9 cellular contexts compared by ENCODE assay signal in genomic region chr17:43545383-43545632, GRCh38. TPM values are rescaled to one million over a fixed set of nuclear protein-coding genes. Genes with fewer than 3 reads are reported as not detected.
A peak's percentile ranks its signal among the peaks of the same experiment; 100 is the strongest.
DNase-seq lines count a peak whose midpoint lies in the region; ATAC-seq, FAIRE-seq and TF ChIP-seq lines count a peak whose summit lies in the region.
"Had no signal": no experiment of that assay in that cellular context is flagged by ENCODE, and none has a peak within 500 bp of the region (broad histone marks: within the 10 kb centered on the region; RNA-seq: fewer than 3 reads in every experiment).

No MANE protein-coding gene starts in this region.

- TF ChIP-seq CTCF in CD4-positive, alpha-beta T cell (IDR thresholded peaks at IDR 0.05): no peak

- CTCF ChIA-PET in CD4-positive, alpha-beta T cell (lab: Charles Lee): no interaction called here

- H3K27me3 Mint-ChIP-seq in CD4-positive, alpha-beta T cell: peaks cover 60% of the 10 kb centered on the region
- peaks cover 40% of the 10 kb centered on the region for H3K27me3 Mint-ChIP-seq in activated T-helper 17 cell treated with anti-CD3 and anti-CD28 coated beads, Interleukin-2, amount 50 U/mL, for 72 hours

- 0% methylated on average over 14 to 21 of the region's 21 CpGs for WGBS in small intestine, 3 donors

- H3K9me3 ChIP-seq in CD4-positive, alpha-beta T cell (ENCODE audit: control insufficient read depth, low read length): no peaks in the 10 kb centered on the region
- no peaks in the 10 kb centered on the region for H3K9me3 ChIP-seq in small intestine (ENCODE audit: control insufficient read depth, low read depth)
- H3K9me3 ChIP-seq: neutrophil had no signal

- H3K9me3 Mint-ChIP-seq in CD4-positive, alpha-beta T cell: no peaks in the 10 kb centered on the region
- no peaks in the 10 kb centered on the region for H3K9me3 Mint-ChIP-seq in activated T-helper 17 cell treated with anti-CD3 and anti-CD28 coated beads, Interleukin-2, amount 50 U/mL, for 72 hours

- H3K27ac Mint-ChIP-seq in CD4-positive, alpha-beta T cell: no peak overlapping the region
- H3K27ac Mint-ChIP-seq in activated T-helper 17 cell treated with anti-CD3 and anti-CD28 coated beads, Interleukin-2, amount 50 U/mL, for 72 hours: no peak overlapping the region

- peak overlapping the region; percentile 7 to 51 for H3K4me3 ChIP-seq in small intestine (ENCODE audit: low read depth in 1 of 2, low read length in 2 of 2)

- no peak for FAIRE-seq in small intestine (lab: Jason Lieb, UNC)

- H3K36me3 Mint-ChIP-seq in CD4-positive, alpha-beta T cell (ENCODE audit: low read depth): peaks cover 6% of the 10 kb centered on the region
- no peaks in the 10 kb centered on the region for H3K36me3 Mint-ChIP-seq in activated T-helper 17 cell treated with anti-CD3 and anti-CD28 coated beads, Interleukin-2, amount 50 U/mL, for 72 hours (ENCODE audit: low read depth)

- peak in 2 of 10 experiments; percentile 4 to 5 for DNase-seq in CD4-positive, alpha-beta T cell
- DNase-seq in left cardiac atrium (no peak), small intestine (peak; percentile 19), GDM1 (lab: John Stamatoyannopoulos, UW) (no peak), NAMALWA (ENCODE audit: low spot score) (no peak)

- intact Hi-C loops in CD4-positive, alpha-beta T cell (cut with DNase I, micrococcal nuclease): no loop called here
- intact Hi-C loops in left cardiac atrium (cut with DNase I): no loop called here

- H3K4me1 ChIP-seq in small intestine (ENCODE audit: control insufficient read depth in 2 of 2, insufficient read depth in 1 of 2, low read depth in 1 of 2, low read length in 1 of 2): peaks cover 2 to 6% of the 10 kb centered on the region in 2 donors

- H3K27ac ChIP-seq in CD4-positive, alpha-beta T cell (ENCODE audit: low read depth, low read length): no peak overlapping the region
- peak overlapping the region in 1 of 2 donors; percentile 49 for H3K27ac ChIP-seq in small intestine (ENCODE audit: low read depth in 1 of 2, low read length in 1 of 2)
- H3K27ac ChIP-seq: neutrophil had no signal

- H3K4me3 Mint-ChIP-seq in CD4-positive, alpha-beta T cell: peak overlapping the region; percentile 78
- peak overlapping the region; percentile 89 for H3K4me3 Mint-ChIP-seq in activated T-helper 17 cell treated with anti-CD3 and anti-CD28 coated beads, Interleukin-2, amount 50 U/mL, for 72 hours

- POLR2A ChIA-PET in CD4-positive, alpha-beta T cell (lab: Charles Lee): no interaction called here

- H3K27me3 ChIP-seq in CD4-positive, alpha-beta T cell (ENCODE audit: control insufficient read depth, insufficient read depth, low read length): peaks cover 63% of the 10 kb centered on the region
- peaks cover 0 to 6% of the 10 kb centered on the region in 2 donors for H3K27me3 ChIP-seq in small intestine (ENCODE audit: control insufficient read depth in 2 of 2, insufficient read depth in 2 of 2, low read length in 2 of 2)

- ATAC-seq in CD4-positive, alpha-beta T cell (ENCODE audit: poor library complexity): peak; percentile 5
- ATAC-seq in HG03432 (IDR thresholded peaks at IDR 0.05; ENCODE audit: unreplicated experiment) (peak; percentile 29), left cardiac atrium (peak; percentile 25 to 53), HG03571 (IDR thresholded peaks at IDR 0.05; ENCODE audit: unreplicated experiment) (no peak)
- peak; percentile 23 for ATAC-seq in activated T-helper 17 cell treated with anti-CD3 and anti-CD28 coated beads, Interleukin-2, amount 50 U/mL, for 72 hours (replicated peaks)

- H3K4me1 Mint-ChIP-seq in CD4-positive, alpha-beta T cell (ENCODE audit: low read depth): peaks cover 26% of the 10 kb centered on the region
- H3K4me1 Mint-ChIP-seq in activated T-helper 17 cell treated with anti-CD3 and anti-CD28 coated beads, Interleukin-2, amount 50 U/mL, for 72 hours: peaks cover 12% of the 10 kb centered on the region

- H3K36me3 ChIP-seq in small intestine (ENCODE audit: control insufficient read depth in 2 of 2, insufficient read depth in 2 of 2, low read length in 2 of 2): no peaks in the 10 kb centered on the region
- H3K36me3 ChIP-seq: neutrophil had no signal

RNA-seq across cellular contexts. Expression of gene ETV4, which starts 0.8 kb away (rescaled TPM):
- total RNA-seq in CD4-positive, alpha-beta T cell: not detected
- total RNA-seq in activated T-helper 17 cell treated with anti-CD3 and anti-CD28 coated beads, Interleukin-2, amount 50 U/mL, for 72 hours: under 1 TPM; 0.56 to 0.61 TPM
- total RNA-seq in left cardiac atrium: 1 to 10 TPM in 1 of 2 donors, under 1 TPM in 1; 0.91 to 7.0 TPM
- polyA plus RNA-seq in small intestine: 1 to 10 TPM; 1.3 to 6.9 (median 2.2) TPM
